Comparison of ENCODE assay signal across 13 cellular contexts in the genomic region with DNA sequence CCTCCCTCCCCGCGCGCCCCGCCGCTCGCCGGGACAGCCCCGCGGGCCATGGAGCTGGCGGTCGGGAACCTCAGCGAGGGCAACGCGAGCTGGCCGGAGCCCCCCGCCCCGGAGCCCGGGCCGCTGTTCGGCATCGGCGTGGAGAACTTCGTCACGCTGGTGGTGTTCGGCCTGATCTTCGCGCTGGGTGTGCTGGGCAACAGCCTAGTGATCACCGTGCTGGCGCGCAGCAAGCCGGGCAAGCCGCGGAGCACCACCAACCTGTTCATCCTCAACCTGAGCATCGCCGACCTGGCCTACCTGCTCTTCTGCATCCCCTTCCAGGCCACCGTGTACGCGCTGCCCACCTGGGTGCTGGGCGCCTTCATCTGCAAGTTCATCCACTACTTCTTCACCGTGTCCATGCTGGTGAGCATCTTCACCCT. TPM values are rescaled to one million over a fixed set of nuclear protein-coding genes. Genes with fewer than 3 reads are reported as not detected.
DNase-seq lines count a peak whose midpoint lies in the region; FAIRE-seq and TF ChIP-seq lines count a peak whose summit lies in the region.
"Had no signal": no experiment of that assay in that cellular context is flagged by ENCODE, and none has a peak within 500 bp of the region (broad histone marks: within the 10 kb centered on the region; RNA-seq: fewer than 3 reads in every experiment).

No MANE protein-coding gene starts in this region.

- no peaks in the 10 kb centered on the region for H3K36me3 ChIP-seq in H7 (replicated peaks; ENCODE audit: control insufficient read depth, insufficient read depth, low read length)
- H3K36me3 ChIP-seq in H1 (ENCODE audit: control insufficient read depth in 2 of 4, insufficient read depth in 4 of 4, low read length in 3 of 4): no peaks in the 10 kb centered on the region
- H3K36me3 ChIP-seq in osteoblast (ENCODE audit: insufficient read depth, low read length): no peaks in the 10 kb centered on the region

- peak overlapping the region; percentile 66 for H4K91ac ChIP-seq in H1 (replicated peaks; ENCODE audit: insufficient read length, low read length)

- TF ChIP-seq EP300 in H1 (IDR thresholded peaks at IDR 0.05; ENCODE audit: borderline replicate concordance in 1 of 2, low read depth in 2 of 2, low read length in 2 of 2): no peak

- no peak overlapping the region for H3K9ac ChIP-seq in H1 (replicated peaks in 1 of 4; ENCODE audit: extremely low read depth in 1 of 4, low read depth in 3 of 4, low read length in 3 of 4)
- H3K9ac ChIP-seq: KMS-11 had no signal

- H3K36me3 Mint-ChIP-seq in osteocyte (ENCODE audit: unreplicated experiment): peaks cover 2% of the 10 kb centered on the region

- peak overlapping the region; percentile 84 to 100 for H3K4me2 ChIP-seq in H1 (ENCODE audit: insufficient read depth in 1 of 2, low read depth in 2 of 2, low read length in 2 of 2)
- no peak overlapping the region for H3K4me2 ChIP-seq in osteoblast (ENCODE audit: insufficient read depth, low read length)
- H3K4me2 ChIP-seq: KMS-11 had no signal

- H3K79me2 ChIP-seq in H1 (ENCODE audit: control insufficient read depth in 1 of 2, insufficient read depth in 2 of 2, low read length in 2 of 2) (no peaks in the 10 kb centered on the region), osteoblast (ENCODE audit: insufficient read depth, low read length) (no peaks in the 10 kb centered on the region)

- no peak overlapping the region for H2AK5ac ChIP-seq in H1 (ENCODE audit: low read depth, low read length)

- 0 out of 2 replicates have a peak overlapping the region, but pooled peaks have one; percentile 58 for H2AFZ ChIP-seq in H1 (ENCODE audit: low read length)
- no peak overlapping the region for H2AFZ ChIP-seq in osteoblast (ENCODE audit: low read length)

- H3K4me1 ChIP-seq in H1 (replicated peaks in 1 of 4; ENCODE audit: control insufficient read depth in 3 of 4, insufficient read depth in 4 of 4, low read length in 3 of 4) (peaks cover 10 to 13% (median 12%) of the 10 kb centered on the region in 4 experiments), osteoblast (ENCODE audit: insufficient read depth, low read length) (no peaks in the 10 kb centered on the region)

- H3K4ac ChIP-seq in H1 (replicated peaks; ENCODE audit: insufficient read length, low read depth, low read length): no peak overlapping the region

- peak; percentile 9 for DNase-seq in COR-L47 (lab: John Stamatoyannopoulos, UW)
- DNase-seq in H7: peak; percentile 74
- DNase-seq in H1 (ENCODE audit: low read depth in 1 of 2, low spot score in 2 of 2): peak in 1 of 2 experiments; percentile 74
- DNase-seq in osteocyte (ENCODE audit: extremely low spot score, unreplicated experiment): no peak
- DNase-seq in stimulated activated naive CD4-positive, alpha-beta T cell (lab: John Stamatoyannopoulos, UW): no peak
- DNase-seq in amniotic stem cell (lab: John Stamatoyannopoulos, UW): no peak
- DNase-seq in osteoblast (ENCODE audit: insufficient read length, low spot score, missing footprints): no peak
- DNase-seq: DND-41 had no signal

- no peak overlapping the region for H2BK20ac ChIP-seq in H1 (ENCODE audit: low read length)

- TF ChIP-seq POLR2A in H1 (IDR thresholded peaks at IDR 0.05; ENCODE audit: control extremely low read depth in 1 of 2, low read depth in 2 of 2, low read length in 2 of 2): no peak

- H3K4me3 ChIP-seq in H7 (ENCODE audit: insufficient read depth, low read depth, low read length): peak overlapping the region; percentile 60
- peak overlapping the region; percentile 45 to 70 (median 56) for H3K4me3 ChIP-seq in H1 (ENCODE audit: extremely low read depth in 1 of 4, insufficient read depth in 2 of 4, low read depth in 3 of 4, low read length in 4 of 4)
- H3K4me3 ChIP-seq in osteoblast (ENCODE audit: insufficient read depth, low read length): no peak overlapping the region

- H4K8ac ChIP-seq in H1 (ENCODE audit: extremely low read depth, insufficient read depth, low read length): no peak overlapping the region; the same call in none of the 2 replicates

- peaks cover 0 to 4% of the 10 kb centered on the region in 2 experiments for H4K20me1 ChIP-seq in H1 (replicated peaks in 1 of 2; ENCODE audit: control insufficient read depth in 1 of 2, insufficient read depth in 2 of 2, low read length in 2 of 2)
- H4K20me1 ChIP-seq in osteoblast (ENCODE audit: insufficient read depth, low read length): no peaks in the 10 kb centered on the region

- POLR2A ChIA-PET in H1 (lab: Charles Lee; ENCODE audit: partially characterized antibody): no interaction called here

- WGBS in H1 (ENCODE audit: extremely low coverage in 1 of 2, insufficient coverage in 1 of 2, insufficient read length in 1 of 2, insufficient replicate concordance in 2 of 2, low coverage in 1 of 2, low lambda C conversion rate in 2 of 2, missing lambda C conversion rate in 1 of 2), 2 experiments: 3% methylated on average over 22 of the region's 40 CpGs; no CpG with 5 or more reads in 1 of the 2 experiments

- H3K56ac ChIP-seq in H1 (replicated peaks; ENCODE audit: insufficient read length, low read depth, low read length): no peak overlapping the region

- no peak overlapping the region for H3K14ac ChIP-seq in H1 (ENCODE audit: insufficient read length)

- no peak overlapping the region for H3K27ac Mint-ChIP-seq in osteocyte (ENCODE audit: unreplicated experiment)

- peak overlapping the region; percentile 1; the same call in 1 of the 2 replicates for H3K18ac ChIP-seq in H1 (ENCODE audit: extremely low read depth, low read length)

- H3K23ac ChIP-seq in H1 (ENCODE audit: insufficient read length): no peak overlapping the region

- no peaks in the 10 kb centered on the region for H3K79me1 ChIP-seq in H1 (ENCODE audit: low read depth, low read length)

- no peak for TF ChIP-seq CTCF in H1 (IDR thresholded peaks at IDR 0.05; ENCODE audit: control extremely low read depth in 1 of 3, insufficient read depth in 1 of 3, low read depth in 1 of 3, low read length in 3 of 3)
- TF ChIP-seq CTCF in osteocyte (IDR thresholded peaks at IDR 0.05): no peak
- TF ChIP-seq CTCF in osteoblast (IDR thresholded peaks at IDR 0.05; ENCODE audit: extremely low read depth, low read depth, low read length): no peak

- CTCF ChIA-PET in H1 (lab: Charles Lee; ENCODE audit: partially characterized antibody): interaction anchor here (0.9 kb wide), 1 partner anchor 10 kb away, joined by 5 read pairs; no protein-coding TSS in a partner anchor

- no peak overlapping the region; the same call in 1 of the 2 replicates for H2BK5ac ChIP-seq in H1 (ENCODE audit: low read depth, low read length)

- peaks cover 2 to 4% of the 10 kb centered on the region in 2 experiments; a peak in 1 of 4 replicates for H3K9me3 ChIP-seq in H1 (ENCODE audit: insufficient read depth in 2 of 2, low read depth in 1 of 2, low read length in 1 of 2)
- H3K9me3 ChIP-seq in osteoblast (ENCODE audit: low read depth, low read length): no peaks in the 10 kb centered on the region

- no peak overlapping the region for H2BK120ac ChIP-seq in H1 (replicated peaks; ENCODE audit: low read depth, low read length)

- no peak overlapping the region for H4K5ac ChIP-seq in H1 (ENCODE audit: insufficient read length, low read depth, low read length)

- H3K27me3 Mint-ChIP-seq in osteocyte (ENCODE audit: unreplicated experiment): peaks cover 75% of the 10 kb centered on the region

- H3K27ac ChIP-seq in H1 (ENCODE audit: low read depth, low read length) (no peak overlapping the region), osteoblast (ENCODE audit: low read depth, low read length) (no peak overlapping the region)
- H3K27ac ChIP-seq: KMS-11 had no signal

- peaks cover 29% of the 10 kb centered on the region; the same call in 1 of the 2 replicates for H3K23me2 ChIP-seq in H1 (ENCODE audit: low read depth, low read length)

- peaks cover 15% of the 10 kb centered on the region for H3K9me3 Mint-ChIP-seq in osteocyte (ENCODE audit: unreplicated experiment)

- H2BK15ac ChIP-seq in H1 (ENCODE audit: low read length): peak overlapping the region; percentile 95; the same call in 1 of the 2 replicates

- H3K27me3 ChIP-seq in H7 (ENCODE audit: control insufficient read depth, insufficient read depth, low read length) (peaks cover 44% of the 10 kb centered on the region), H1 (replicated peaks in 1 of 4; ENCODE audit: control insufficient read depth in 3 of 4, extremely low read depth in 1 of 4, insufficient read depth in 3 of 4, low read length in 3 of 4) (peaks cover 37 to 51% (median 46%) of the 10 kb centered on the region in 4 experiments), osteoblast (ENCODE audit: insufficient read depth, low read length) (peaks cover 26% of the 10 kb centered on the region)

- peak overlapping the region; percentile 52 for H3K4me3 Mint-ChIP-seq in osteocyte (ENCODE audit: unreplicated experiment)

- peaks cover 11% of the 10 kb centered on the region for H3K4me1 Mint-ChIP-seq in osteocyte (ENCODE audit: unreplicated experiment)

- no peak for TF ChIP-seq RAD21 in H1 (IDR thresholded peaks at IDR 0.05 in 1 of 2, conservative IDR thresholded peaks at IDR 0.05 in 1 of 2; ENCODE audit: low read depth in 2 of 2, low read length in 2 of 2)

- FAIRE-seq in H1 (lab: Jason Lieb, UNC): no peak
- FAIRE-seq: bronchial epithelial cell had no signal

- peak overlapping the region; percentile 82; the same call in 1 of the 2 replicates for H2BK12ac ChIP-seq in H1 (ENCODE audit: low read depth, low read length)

TF ChIP-seq in H1, 55 proteins besides CTCF, POLR2A, EP300 and RAD21 (continues in another document):
- TF ChIP-seq HDAC6 (IDR thresholded peaks at IDR 0.05; ENCODE audit: low read depth, low read length) (no peak), SP2 (IDR thresholded peaks at IDR 0.05; ENCODE audit: low read length) (no peak), EZH2 (IDR thresholded peaks at IDR 0.05; ENCODE audit: low read depth, low read length, severe bottlenecking) (peak; percentile 74)
- TF ChIP-seq, protein P1, sequence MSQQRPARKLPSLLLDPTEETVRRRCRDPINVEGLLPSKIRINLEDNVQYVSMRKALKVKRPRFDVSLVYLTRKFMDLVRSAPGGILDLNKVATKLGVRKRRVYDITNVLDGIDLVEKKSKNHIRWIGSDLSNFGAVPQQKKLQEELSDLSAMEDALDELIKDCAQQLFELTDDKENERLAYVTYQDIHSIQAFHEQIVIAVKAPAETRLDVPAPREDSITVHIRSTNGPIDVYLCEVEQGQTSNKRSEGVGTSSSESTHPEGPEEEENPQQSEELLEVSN (IDR thresholded peaks at IDR 0.05): no peak

RNA-seq across cellular contexts. Expression of gene GALR1, which starts 0.9 kb away (rescaled TPM):
- total RNA-seq in H7 (2014; rRNA removed; shearing (Covaris generic)): 0.15 and 0.17 TPM in 2 replicates
- 0.98 and 1.6 TPM in 2 replicates for total RNA-seq in H1 (2021; fragmentation: NEBNext Ultra II Directional; extraction: Animal tissue kit (Norgen Biotek cat#: 25700))
- 0.09 TPM in 2 replicates for polyA plus RNA-seq in H1 (2011; rRNA removed)
- polyA plus RNA-seq in H1 (2011; cell fraction: cytosol; rRNA removed): 0.09 TPM
- 0.41 TPM for polyA plus RNA-seq in H1 (2011; cell fraction: nucleus; rRNA removed)
- polyA plus RNA-seq in H1 (2012, experiment 1 of 2): 0.11 to 0.46 TPM (median 0.30 TPM) in 4 replicates
- 0.03 TPM for polyA plus RNA-seq in H1 (2012, experiment 2 of 2)
- polyA plus RNA-seq in H1 (2013, experiment 1 of 2): 1.7 TPM
- 0.92 TPM for polyA plus RNA-seq in H1 (2013, experiment 2 of 2)
- 0.24 and 0.35 TPM in 2 replicates for polyA minus RNA-seq in H1 (2011; rRNA and poly(A)+ RNA removed)
- polyA minus RNA-seq in H1 (2011; cell fraction: cytosol; rRNA and poly(A)+ RNA removed): 0.22 TPM
- 0.70 TPM for polyA minus RNA-seq in H1 (2011; cell fraction: nucleus; rRNA and poly(A)+ RNA removed)
- total RNA-seq in osteocyte: not detected in 2 replicates
- not detected in 2 replicates for total RNA-seq in osteoblast
- total RNA-seq: activated CD8-positive, alpha-beta memory T cell treated with anti-CD3 and anti-CD28 coated beads for 36 hours; bronchial epithelial cell; fibroblast of villous mesenchyme; NCI-H460 had no signal

Comparison
In these comparisons a context has a peak if more than half of its experiments do, and no peak if none do; other contexts are left out.
1. DNase-seq: peak in COR-L47 (single experiment) and H7 (single experiment); none in osteocyte (single experiment), stimulated activated naive CD4-positive, alpha-beta T cell (0 of 6), amniotic stem cell (single experiment) and osteoblast (single experiment).